7 cellular contexts compared by ENCODE assay signal in the genomic region with DNA sequence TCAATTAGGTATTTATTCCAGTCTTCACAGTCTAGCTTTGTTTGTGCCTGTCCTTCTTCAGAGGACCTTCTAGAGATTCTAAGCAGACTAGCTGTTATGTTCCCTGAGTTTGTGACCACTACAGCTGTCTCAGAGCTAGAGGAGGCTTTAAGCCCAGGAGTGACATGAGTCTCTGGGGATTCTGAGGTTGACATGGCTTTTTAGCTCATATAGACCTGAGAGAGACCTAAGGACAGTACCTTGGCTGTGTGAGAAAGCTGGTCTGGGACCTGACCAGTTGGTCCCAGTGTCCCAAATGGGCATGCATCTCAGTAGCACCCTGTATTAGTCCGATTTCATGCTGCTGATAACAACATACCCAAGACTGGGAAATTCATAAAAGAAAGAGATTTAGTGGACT.
"Had no signal": no experiment of that assay in that cellular context is flagged by ENCODE, and none has a peak within 500 bp of the region (broad histone marks: within the 10 kb centered on the region; RNA-seq: fewer than 3 reads in every experiment).

No MANE protein-coding gene starts in this region.

- H3K4me3 ChIP-seq: GM23338 had no signal

- DNase-seq: H9, HCEC 1CT, KBM-7 had no signal

- ATAC-seq: GM23338, HepG2 had no signal

- H3K4me2 ChIP-seq: GM23338, KMS-11 had no signal

- H3K9ac ChIP-seq: KMS-11 had no signal

- H3K27ac ChIP-seq: HL-60, KMS-11 had no signal

- H2AFZ ChIP-seq: GM23338 had no signal
